12 cellular contexts compared by ENCODE assay signal in the genomic region with DNA sequence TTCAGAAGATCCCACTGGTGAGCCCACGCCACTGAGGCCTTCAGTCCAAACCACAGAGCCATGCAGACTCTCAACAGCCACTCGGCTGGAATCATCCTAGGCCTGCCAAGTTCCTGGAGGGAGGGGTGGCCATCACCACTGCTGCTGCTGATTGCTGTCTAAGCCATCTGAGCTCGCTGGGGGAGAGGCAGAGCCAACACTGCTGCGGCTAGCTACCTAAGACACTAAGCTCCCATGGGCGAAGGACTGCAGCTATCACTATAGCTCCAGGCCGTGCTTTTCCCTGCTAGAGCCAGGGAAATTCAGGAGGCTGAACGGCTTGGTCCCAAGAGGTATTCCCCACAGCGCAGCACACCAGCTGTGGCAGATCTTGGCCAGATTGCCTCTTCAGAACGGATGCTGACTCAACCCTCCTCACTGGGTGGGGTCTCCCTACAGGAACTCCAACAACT.
DNase-seq lines count a peak whose midpoint lies in the region; ATAC-seq and TF ChIP-seq lines count a peak whose summit lies in the region.
"Had no signal": no experiment of that assay in that cellular context is flagged by ENCODE, and none has a peak within 500 bp of the region (broad histone marks: within the 10 kb centered on the region; RNA-seq: fewer than 3 reads in every experiment).

No MANE protein-coding gene starts in this region.

- peak overlapping the region; percentile 66 for H2AFZ ChIP-seq in osteoblast (ENCODE audit: low read length)

- peak overlapping the region; percentile 46 for H3K4me2 ChIP-seq in osteoblast (ENCODE audit: insufficient read depth, low read length)

- ATAC-seq in RWPE2 (ENCODE audit: low read depth) (peak; percentile 25; the same call in 1 of the 3 replicates), GM18517 (IDR thresholded peaks at IDR 0.05; ENCODE audit: unreplicated experiment) (no peak)
- ATAC-seq: Panc1 had no signal

- no peak overlapping the region for H3K4me3 ChIP-seq in RWPE2 (ENCODE audit: severe bottlenecking)
- no peak overlapping the region for H3K4me3 ChIP-seq in fibroblast of pulmonary artery (replicated peaks; ENCODE audit: low read depth, low read length)
- no peak overlapping the region for H3K4me3 ChIP-seq in osteoblast (ENCODE audit: insufficient read depth, low read length)
- H3K4me3 ChIP-seq in suprapubic skin = no peak overlapping the region

- H3K36me3 ChIP-seq in RWPE2 (ENCODE audit: low read depth) (no peaks in the 10 kb centered on the region), osteoblast (ENCODE audit: insufficient read depth, low read length) (no peaks in the 10 kb centered on the region), suprapubic skin (no peaks in the 10 kb centered on the region)

- no peaks in the 10 kb centered on the region for H4K20me1 ChIP-seq in osteoblast (ENCODE audit: insufficient read depth, low read length)

- TF ChIP-seq EP300 in suprapubic skin (IDR thresholded peaks at IDR 0.05) = no peak

- 76% methylated on average over 7 of the region's 9 CpGs for WGBS in suprapubic skin

- DNase-seq in EL (peak; percentile 58), RWPE2 (ENCODE audit: low spot score) (no peak), fibroblast of pulmonary artery (ENCODE audit: low read depth) (peak; percentile 86), osteoblast (ENCODE audit: insufficient read length, low spot score, missing footprints) (no peak), SKM-1 (lab: John Stamatoyannopoulos, UW; ENCODE audit: unreplicated experiment) (no peak), suprapubic skin (ENCODE audit: low spot score in 2 of 2) (no peak)
- DNase-seq in NK-92 treated with Interleukin-12 subunit alpha and Interleukin-12 subunit beta, amount 100 ng/mL, for 24 hours (lab: John Stamatoyannopoulos, UW) = no peak
- DNase-seq: activated naive CD8-positive, alpha-beta T cell treated with anti-CD3 and anti-CD28 coated beads for 36 hours; CD4-positive, CD25-positive, alpha-beta regulatory T cell; stimulated activated CD4-positive, alpha-beta T cell treated with anti-CD3 and anti-CD28 coated beads, Interleukin-4, amount 100 ng/mL, for 4 hours had no signal

- no peak for TF ChIP-seq POLR2A in suprapubic skin (IDR thresholded peaks at IDR 0.05)

- H3K4me1 ChIP-seq in RWPE2 (ENCODE audit: insufficient read depth, poor library complexity, severe bottlenecking) (no peaks in the 10 kb centered on the region), osteoblast (ENCODE audit: insufficient read depth, low read length) (no peaks in the 10 kb centered on the region), suprapubic skin (no peaks in the 10 kb centered on the region)

- peaks cover 3% of the 10 kb centered on the region for H3K9me3 ChIP-seq in RWPE2 (ENCODE audit: severe bottlenecking)
- no peaks in the 10 kb centered on the region for H3K9me3 ChIP-seq in osteoblast (ENCODE audit: low read depth, low read length)
- H3K9me3 ChIP-seq in suprapubic skin = no peaks in the 10 kb centered on the region

- H3K27ac ChIP-seq in RWPE2 (ENCODE audit: poor library complexity, severe bottlenecking) (no peak overlapping the region), osteoblast (ENCODE audit: low read depth, low read length) (no peak overlapping the region), suprapubic skin (no peak overlapping the region)

- H3K79me2 ChIP-seq in osteoblast (ENCODE audit: insufficient read depth, low read length) = no peaks in the 10 kb centered on the region

- TF ChIP-seq CTCF in RWPE2 (IDR thresholded peaks at IDR 0.05; ENCODE audit: poor library complexity, severe bottlenecking) (no peak), fibroblast of pulmonary artery (IDR thresholded peaks at IDR 0.05; ENCODE audit: low read length, missing control alignments) (no peak), osteoblast (IDR thresholded peaks at IDR 0.05; ENCODE audit: extremely low read depth, low read depth, low read length) (no peak), suprapubic skin (IDR thresholded peaks at IDR 0.05) (no peak)

- H3K27me3 ChIP-seq in RWPE2 (ENCODE audit: insufficient read depth, poor library complexity, severe bottlenecking) (no peaks in the 10 kb centered on the region), osteoblast (ENCODE audit: insufficient read depth, low read length) (no peaks in the 10 kb centered on the region), suprapubic skin (no peaks in the 10 kb centered on the region)

Comparison
In these comparisons a context has a peak if more than half of its experiments do, and no peak if none do; other contexts are left out.
1. DNase-seq: peak in EL (single experiment) and fibroblast of pulmonary artery (single experiment); none in RWPE2 (single experiment), osteoblast (single experiment), SKM-1 (single experiment), NK-92 treated with Interleukin-12 subunit alpha and Interleukin-12 subunit beta, amount 100 ng/mL, for 24 hours (single experiment) and suprapubic skin (0 of 2).